ENCODE assay signal across 26 cellular contexts in genomic region chr22:38837414-38837813, GRCh38.
"Had no signal": no experiment of that assay in that cellular context is flagged by ENCODE, and none has a peak within 500 bp of the region (broad histone marks: within the 10 kb centered on the region; RNA-seq: fewer than 3 reads in every experiment).

No MANE protein-coding gene starts in this region.

- H3K4me3 ChIP-seq: left lung, lower lobe of right lung, ovary, right atrium auricular region, right lobe of liver, smooth muscle cell, thoracic aorta, tibial artery, upper lobe of right lung had no signal

- H3K36me3 ChIP-seq: left lung, lower lobe of right lung, neutrophil, ovary, right atrium auricular region, right lobe of liver, tibial artery, upper lobe of right lung had no signal

- H3K9me3 ChIP-seq: left lung, lower lobe of right lung, neutrophil, ovary, right atrium auricular region, right lobe of liver, thoracic aorta, tibial artery, upper lobe of right lung had no signal

- H3K4me1 ChIP-seq: right atrium auricular region, right lobe of liver, upper lobe of right lung had no signal

- H3K27me3 ChIP-seq: ovary, right atrium auricular region, tibial artery had no signal

- ATAC-seq: left colon; left lung; lower lobe of right lung; naive thymus-derived CD8-positive, alpha-beta T cell; right lobe of liver; stimulated activated memory B cell treated with anti-CD40 and anti-IgM and Interleukin-4, amounts not matched to agents 10 μg/mL and 1 μg/mL and 100 μg/mL, for 72 hours; stimulated activated naive CD8-positive, alpha-beta T cell treated with anti-CD3 and anti-CD28 coated beads, Interleukin-15, amount 100 ng/mL, for 72 hours; upper lobe of right lung had no signal

- FAIRE-seq: keratinocyte, urothelium cell line had no signal

- H3K27ac ChIP-seq: left lung, lower lobe of right lung, neutrophil, ovary, right atrium auricular region, right lobe of liver, thoracic aorta, tibial artery, upper lobe of right lung had no signal

- H3K4me2 ChIP-seq: smooth muscle cell had no signal

- DNase-seq: hippocampal formation; left colon; left lung; lower lobe of right lung; mammary epithelial cell; mesenchymal stem cell; naive thymus-derived CD8-positive, alpha-beta T cell; occipital lobe; ovary; right lobe of liver; stimulated activated CD4-positive, alpha-beta T cell treated with anti-CD3 and anti-CD28 coated beads, Interleukin-1b, Interleukin-23, amount 100 ng/mL, for 48 hours; stimulated activated CD4-positive, alpha-beta T cell treated with anti-CD3 and anti-CD28 coated beads, Interleukin-2, amount 100 ng/mL, for 48 hours; stimulated activated CD4-positive, alpha-beta T cell treated with anti-CD3 and anti-CD28 coated beads, Interleukin-4, amount 100 ng/mL, for 4 hours; stimulated activated CD8-positive, alpha-beta memory T cell treated with anti-CD3 and anti-CD28 coated beads, Interleukin-4, amount 100 ng/mL, for 48 hours; stimulated activated naive CD4-positive, alpha-beta T cell treated with Interleukin-2 at 50 U/mL for 16 hours; stimulated activated naive CD8-positive, alpha-beta T cell treated with anti-CD3 and anti-CD28 coated beads, Interleukin-15, amount 100 ng/mL, for 72 hours; tibial artery; trophoblast cell; upper lobe of right lung had no signal
